8 cellular contexts compared by ENCODE assay signal in genomic region chr3:120558784-120559227, GRCh38. TPM values are rescaled to one million over a fixed set of nuclear protein-coding genes. Genes with fewer than 3 reads are reported as not detected.
DNase-seq lines count a peak whose midpoint lies in the region; ATAC-seq and TF ChIP-seq lines count a peak whose summit lies in the region.

No MANE protein-coding gene starts in this region.

- H3K27ac Mint-ChIP-seq in type B pancreatic cell, result peak overlapping the region; percentile 73

- H3K27ac ChIP-seq in heart left ventricle, result peak overlapping the region; percentile 81 to 96 (median 91)

- peak overlapping the region; percentile 82 for H3K4me3 Mint-ChIP-seq in type B pancreatic cell

- peak in 1 of 2 donors; percentile 33 for TF ChIP-seq POLR2A in heart left ventricle (IDR thresholded peaks at IDR 0.05)

- DNase-seq in GM12865 (ENCODE audit: low read depth), result peak; percentile 92
- peak; percentile 87 for DNase-seq in NCI-H1105 (lab: John Stamatoyannopoulos, UW)
- peak; percentile 78 for DNase-seq in SW480 (ENCODE audit: low spot score)
- peak; percentile 97 for DNase-seq in adipocyte (ENCODE audit: low read depth)
- DNase-seq in heart left ventricle, result peak; percentile 88 to 94 (median 88)
- DNase-seq in posterior cingulate gyrus, result peak; percentile 72 to 97 (median 86)
- DNase-seq in type B pancreatic cell (ENCODE audit: extremely low spot score, unreplicated experiment), result peak; percentile 92

- peaks cover 18% of the 10 kb centered on the region for H3K4me1 Mint-ChIP-seq in type B pancreatic cell (ENCODE audit: unreplicated experiment)

- no peaks in the 10 kb centered on the region for H3K36me3 Mint-ChIP-seq in type B pancreatic cell

- H3K4me3 ChIP-seq in GM12865 (ENCODE audit: low read depth, low read length) (peak overlapping the region; percentile 61), adipocyte (ENCODE audit: low read length) (peak overlapping the region; percentile 84), heart left ventricle (peak overlapping the region; percentile 9 to 62 (median 52))

- 0 to 1% (median 1%) methylated on average over 17 of the region's 17 CpGs for WGBS in heart left ventricle, 4 donors

- TF ChIP-seq CTCF in GM12865 (IDR thresholded peaks at IDR 0.05; ENCODE audit: insufficient read depth, low read depth, low read length, missing control alignments) (peak; percentile 91), heart left ventricle (IDR thresholded peaks at IDR 0.05) (peak; percentile 95 to 100 (median 99)), type B pancreatic cell (conservative IDR thresholded peaks at IDR 0.05) (peak; percentile 100)

- H3K9me3 Mint-ChIP-seq in type B pancreatic cell, result no peaks in the 10 kb centered on the region

- H3K27me3 ChIP-seq in adipocyte (replicated peaks; ENCODE audit: control insufficient read depth, insufficient read depth, low read length) (no peaks in the 10 kb centered on the region), heart left ventricle (no peaks in the 10 kb centered on the region)

- peak overlapping the region; percentile 87 for H3K9ac ChIP-seq in adipocyte (ENCODE audit: low read length)

- H3K9me3 ChIP-seq in adipocyte (ENCODE audit: control insufficient read depth, low read length) (no peaks in the 10 kb centered on the region), heart left ventricle (no peaks in the 10 kb centered on the region)

- H3K36me3 ChIP-seq in adipocyte (ENCODE audit: control insufficient read depth, insufficient read depth, low read length, severe bottlenecking) (no peaks in the 10 kb centered on the region), heart left ventricle (no peaks in the 10 kb centered on the region)

- intact Hi-C loops in heart left ventricle (cut with DNase I) (loop anchor here (1.0 to 10.0 kb wide), 17 partner anchors 52 to 664 kb away; partner anchors contain the start of genes LRRC58 (in 3 of the 10), GSK3B (in 1 of the 10), GTF2E1 (in 1 of the 10) and RABL3 (in 1 of the 10)), posterior cingulate gyrus (cut with DNase I) (loop anchor here (1.0 to 5.0 kb wide), 3 partner anchors 142 to 315 kb away; partner anchors contain the start of gene LRRC58)

- H3K27me3 Mint-ChIP-seq in type B pancreatic cell, result no peaks in the 10 kb centered on the region

- peaks cover 65% of the 10 kb centered on the region for H3K4me1 ChIP-seq in adipocyte (ENCODE audit: control insufficient read depth, insufficient read depth, low read length)
- H3K4me1 ChIP-seq in heart left ventricle, result peaks cover 0 to 72% (median 49%) of the 10 kb centered on the region in 12 donors

- peak; percentile 90 for ATAC-seq in HG02678 (IDR thresholded peaks at IDR 0.05; ENCODE audit: unreplicated experiment)
- peak; percentile 37 to 60 (median 44) for ATAC-seq in heart left ventricle

RNA-seq across cellular contexts. Expression of gene NDUFB4, which starts 37.3 kb away (rescaled TPM):
- total RNA-seq in heart left ventricle, result 100 to 1,000 TPM; 283 to 596 (median 505) TPM
- polyA plus RNA-seq in heart left ventricle, result 100 to 1,000 TPM; 477 to 899 TPM
- total RNA-seq in type B pancreatic cell (ENCODE audit: low replicate concordance), result 129 and 171 TPM in 2 replicates

Comparison
In these comparisons a context has a peak if more than half of its experiments do, and no peak if none do; other contexts are left out.
1. Peak in every context shown above with its lines: DNase-seq, ATAC-seq, H3K4me3 ChIP-seq and H3K27ac ChIP-seq.